Comparison of ENCODE assay signal across 8 cellular contexts in the genomic region with DNA sequence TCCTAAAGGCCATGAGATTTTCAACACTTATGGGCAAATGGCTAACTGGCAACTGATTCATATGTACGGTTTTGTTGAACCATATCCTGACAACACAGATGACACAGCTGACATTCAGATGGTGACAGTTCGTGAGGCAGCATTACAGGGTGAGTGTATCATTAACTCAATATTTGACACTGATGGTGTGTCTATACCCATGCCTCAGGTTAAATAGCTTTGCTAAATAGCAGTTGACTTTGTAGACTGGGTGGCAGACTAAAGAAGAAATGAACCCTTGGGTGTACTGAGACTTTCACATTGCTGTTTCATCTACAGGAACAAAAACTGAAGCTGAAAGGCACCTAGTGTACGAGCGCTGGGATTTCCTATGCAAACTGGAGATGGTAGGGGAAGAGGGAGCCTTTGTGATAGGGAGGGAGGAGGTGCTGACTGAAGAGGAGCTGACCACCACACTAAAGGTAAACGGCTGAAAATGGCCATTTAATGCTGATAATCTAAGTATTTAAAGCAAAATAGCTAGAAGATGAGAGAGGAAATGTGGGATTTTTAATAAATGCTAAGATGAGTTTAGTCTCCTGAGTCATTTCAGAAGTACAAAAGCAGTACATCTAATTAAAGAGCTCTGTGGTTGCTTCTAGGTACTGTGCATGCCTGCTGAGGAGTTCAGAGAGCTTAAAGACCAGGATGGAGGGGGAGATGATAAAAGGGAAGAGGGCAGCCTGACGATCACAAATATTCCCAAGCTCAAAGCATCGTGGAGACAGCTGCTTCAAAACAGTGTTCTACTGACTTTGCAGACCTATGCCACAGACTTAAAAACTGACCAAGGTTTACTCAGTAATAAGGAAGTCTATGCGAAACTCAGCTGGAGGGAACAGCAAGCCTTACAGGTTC. TPM values are rescaled to one million over a fixed set of nuclear protein-coding genes. Genes with fewer than 3 reads are reported as not detected.
DNase-seq lines count a peak whose midpoint lies in the region; ATAC-seq and TF ChIP-seq lines count a peak whose summit lies in the region.

No MANE protein-coding gene starts in this region.

- H3K4me3 Mint-ChIP-seq in activated T-helper 1 cell treated with anti-CD3 and anti-CD28 coated beads, Interleukin-12 subunit alpha, Interleukin-12 subunit beta, Interleukin-2, Interleukin-4 antibody, amounts not matched to agents 30 ng/mL and 10 ng/mL and 1 ng/mL, durations not matched to agents 14 hours and 24 hours and 36 hours, result peak overlapping the region; percentile 32
- no peak overlapping the region for H3K4me3 Mint-ChIP-seq in chondrocyte (ENCODE audit: unreplicated experiment)

- H3K36me3 Mint-ChIP-seq in activated T-helper 1 cell treated with anti-CD3 and anti-CD28 coated beads, Interleukin-12 subunit alpha, Interleukin-12 subunit beta, Interleukin-2, Interleukin-4 antibody, amounts not matched to agents 30 ng/mL and 10 ng/mL and 1 ng/mL, durations not matched to agents 14 hours and 24 hours and 36 hours (ENCODE audit: low read depth), result peaks cover 44% of the 10 kb centered on the region
- peaks cover 14% of the 10 kb centered on the region for H3K36me3 Mint-ChIP-seq in chondrocyte (ENCODE audit: low read depth)

- H3K4me1 ChIP-seq in foreskin keratinocyte, result peaks cover 6% of the 10 kb centered on the region

- no peak for TF ChIP-seq CTCF in GM10266 (IDR thresholded peaks at IDR 0.05; ENCODE audit: control insufficient read depth, insufficient read depth, low read depth, missing control alignments)
- TF ChIP-seq CTCF in foreskin keratinocyte (conservative IDR thresholded peaks at IDR 0.05), result no peak
- TF ChIP-seq CTCF in chondrocyte (IDR thresholded peaks at IDR 0.05), result no peak

- intact Hi-C loops in activated T-helper 1 cell treated with anti-CD3 and anti-CD28 coated beads, Interleukin-12 subunit alpha, Interleukin-12 subunit beta, Interleukin-2, Interleukin-4 antibody, amounts not matched to agents 30 ng/mL and 10 ng/mL and 1 ng/mL, durations not matched to agents 14 hours and 24 hours and 36 hours (cut with micrococcal nuclease), result loop anchor here (1.0 to 10.0 kb wide), 3 partner anchors 214 to 781 kb away; partner anchors contain the start of genes KATNB1, USB1 and ZNF319

- ATAC-seq in GM19397 (IDR thresholded peaks at IDR 0.05; ENCODE audit: unreplicated experiment), result peak; percentile 36
- ATAC-seq in HG03045 (IDR thresholded peaks at IDR 0.05; ENCODE audit: unreplicated experiment), result peak; percentile 20
- no peak for ATAC-seq in foreskin keratinocyte

- no peaks in the 10 kb centered on the region for H3K9me3 Mint-ChIP-seq in activated T-helper 1 cell treated with anti-CD3 and anti-CD28 coated beads, Interleukin-12 subunit alpha, Interleukin-12 subunit beta, Interleukin-2, Interleukin-4 antibody, amounts not matched to agents 30 ng/mL and 10 ng/mL and 1 ng/mL, durations not matched to agents 14 hours and 24 hours and 36 hours
- no peaks in the 10 kb centered on the region for H3K9me3 Mint-ChIP-seq in chondrocyte (ENCODE audit: low read depth)

- H3K27me3 ChIP-seq in foreskin keratinocyte, result no peaks in the 10 kb centered on the region

- H3K27ac ChIP-seq in foreskin keratinocyte, result no peak overlapping the region

- peaks cover 36% of the 10 kb centered on the region for H3K4me1 Mint-ChIP-seq in activated T-helper 1 cell treated with anti-CD3 and anti-CD28 coated beads, Interleukin-12 subunit alpha, Interleukin-12 subunit beta, Interleukin-2, Interleukin-4 antibody, amounts not matched to agents 30 ng/mL and 10 ng/mL and 1 ng/mL, durations not matched to agents 14 hours and 24 hours and 36 hours (ENCODE audit: low read depth)
- peaks cover 16% of the 10 kb centered on the region for H3K4me1 Mint-ChIP-seq in chondrocyte (ENCODE audit: low read depth)

- no peaks in the 10 kb centered on the region for H3K27me3 Mint-ChIP-seq in activated T-helper 1 cell treated with anti-CD3 and anti-CD28 coated beads, Interleukin-12 subunit alpha, Interleukin-12 subunit beta, Interleukin-2, Interleukin-4 antibody, amounts not matched to agents 30 ng/mL and 10 ng/mL and 1 ng/mL, durations not matched to agents 14 hours and 24 hours and 36 hours (ENCODE audit: insufficient read depth)
- no peaks in the 10 kb centered on the region for H3K27me3 Mint-ChIP-seq in chondrocyte (ENCODE audit: low read depth)

- H3K27ac Mint-ChIP-seq in activated T-helper 1 cell treated with anti-CD3 and anti-CD28 coated beads, Interleukin-12 subunit alpha, Interleukin-12 subunit beta, Interleukin-2, Interleukin-4 antibody, amounts not matched to agents 30 ng/mL and 10 ng/mL and 1 ng/mL, durations not matched to agents 14 hours and 24 hours and 36 hours, result peak overlapping the region; percentile 51
- H3K27ac Mint-ChIP-seq in chondrocyte (ENCODE audit: unreplicated experiment), result no peak overlapping the region

- DNase-seq in GM10266 (ENCODE audit: extremely low spot score) (peak; percentile 62), foreskin keratinocyte (no peak), D341Med (ENCODE audit: low spot score) (no peak), chondrocyte (ENCODE audit: low spot score) (no peak)
- DNase-seq in activated T-helper 1 cell treated with anti-CD3 and anti-CD28 coated beads, Interleukin-12 subunit alpha, Interleukin-12 subunit beta, Interleukin-2, Interleukin-4 antibody, amounts not matched to agents 30 ng/mL and 10 ng/mL and 1 ng/mL, durations not matched to agents 14 hours and 24 hours and 36 hours (ENCODE audit: low spot score), result no peak
- DNase-seq in stimulated activated CD4-positive, alpha-beta T cell treated with anti-CD3 and anti-CD28 coated beads, Interleukin-2, amount 100 ng/mL, for 48 hours, result no peak

RNA-seq across cellular contexts. Expression of gene SETD6, which starts 3.0 kb away (rescaled TPM):
- total RNA-seq in activated T-helper 1 cell treated with anti-CD3 and anti-CD28 coated beads, Interleukin-12 subunit alpha, Interleukin-12 subunit beta, Interleukin-2, Interleukin-4 antibody, amounts not matched to agents 30 ng/mL and 10 ng/mL and 1 ng/mL, durations not matched to agents 14 hours and 24 hours and 36 hours, result 32.1 and 34.9 TPM in 2 replicates
- total RNA-seq in foreskin keratinocyte, result 12.5 and 13.6 TPM in 2 replicates
- 8.2 and 10.4 TPM in 2 replicates for polyA plus RNA-seq in foreskin keratinocyte
- total RNA-seq in chondrocyte, result 10.4 to 16.4 TPM (median 13.0 TPM) in 3 replicates

RNA-seq across cellular contexts. Expression of gene NDRG4, which starts 18.4 kb away (rescaled TPM):
- 1.5 and 1.7 TPM in 2 replicates for total RNA-seq in activated T-helper 1 cell treated with anti-CD3 and anti-CD28 coated beads, Interleukin-12 subunit alpha, Interleukin-12 subunit beta, Interleukin-2, Interleukin-4 antibody, amounts not matched to agents 30 ng/mL and 10 ng/mL and 1 ng/mL, durations not matched to agents 14 hours and 24 hours and 36 hours
- total RNA-seq in foreskin keratinocyte, result 3.7 and 5.6 TPM in 2 replicates
- polyA plus RNA-seq in foreskin keratinocyte, result 1.6 and 2.7 TPM in 2 replicates
- 5.8 to 8.7 TPM (median 6.0 TPM) in 3 replicates for total RNA-seq in chondrocyte
